Comparison of ENCODE assay signal across 8 cellular contexts in genomic region chr4:139761461-139761860, GRCh38.
DNase-seq lines count a peak whose midpoint lies in the region; ATAC-seq and TF ChIP-seq lines count a peak whose summit lies in the region.

No MANE protein-coding gene starts in this region.

- no peak overlapping the region for H3K4me3 ChIP-seq in fibroblast of villous mesenchyme (ENCODE audit: low read depth, low read length)

- TF ChIP-seq CTCF in fibroblast of villous mesenchyme (IDR thresholded peaks at IDR 0.05; ENCODE audit: insufficient read depth, low read depth, low read length) = peak; percentile 31

- peak; percentile 75 for ATAC-seq in GM21390 (IDR thresholded peaks at IDR 0.05; ENCODE audit: unreplicated experiment)

- DNase-seq in AG08395 (ENCODE audit: low spot score) (peak; percentile 58), NCI-H524 (lab: John Stamatoyannopoulos, UW) (peak; percentile 73 to 90), fibroblast of villous mesenchyme (ENCODE audit: low read depth) (no peak), anterior cingulate cortex (lab: John Stamatoyannopoulos, UW) (no peak), foreskin melanocyte (no peak), OCI-M2 (lab: John Stamatoyannopoulos, UW; ENCODE audit: unreplicated experiment) (no peak), hypothalamus (lab: John Stamatoyannopoulos, UW) (no peak)

Comparison
In these comparisons a context has a peak if more than half of its experiments do, and no peak if none do; other contexts are left out.
1. DNase-seq: peak in AG08395 (single experiment) and NCI-H524 (2 of 2); none in fibroblast of villous mesenchyme (single experiment), anterior cingulate cortex (0 of 58), foreskin melanocyte (single experiment), OCI-M2 (single experiment) and hypothalamus (0 of 51).